In the genomic region with DNA sequence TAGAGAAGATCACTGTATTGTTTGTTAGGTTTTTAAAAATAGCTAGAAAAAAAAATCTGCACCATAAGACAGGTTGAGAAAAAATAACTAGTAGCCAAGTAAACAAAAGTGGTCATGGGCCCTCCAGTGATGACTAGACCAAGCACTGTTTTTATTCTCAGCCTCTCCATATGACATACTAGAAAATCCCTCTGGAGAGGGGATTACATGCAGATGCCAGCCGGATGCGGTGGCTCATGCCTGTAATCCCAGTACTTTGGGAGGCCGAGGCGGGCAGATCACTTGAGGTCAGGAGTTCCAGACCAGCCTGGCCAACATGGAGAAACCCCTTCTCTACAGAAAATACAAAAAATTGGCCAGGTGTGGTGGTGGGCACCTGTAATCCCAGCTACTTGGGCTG, we compare ENCODE assay signal across 4 cellular contexts. TPM values are rescaled to one million over a fixed set of nuclear protein-coding genes. Genes with fewer than 3 reads are reported as not detected.
"Had no signal": no experiment of that assay in that cellular context is flagged by ENCODE, and none has a peak within 500 bp of the region (broad histone marks: within the 10 kb centered on the region; RNA-seq: fewer than 3 reads in every experiment).

No MANE protein-coding gene starts in this region.

RNA-seq across cellular contexts. Expression of a gene that starts 25.5 kb away (rescaled TPM):
- total RNA-seq: M059J, Right ventricle myocardium superior, SJSA1 had no signal
- polyA plus RNA-seq: K562 had no signal
